Comparison of ENCODE assay signal across 21 cellular contexts in genomic region chr6:113376847-113377165, GRCh38.
"Had no signal": no experiment of that assay in that cellular context is flagged by ENCODE, and none has a peak within 500 bp of the region (broad histone marks: within the 10 kb centered on the region; RNA-seq: fewer than 3 reads in every experiment).

No MANE protein-coding gene starts in this region.

- H3K4me1 Mint-ChIP-seq: activated CD4-positive, alpha-beta T cell treated with anti-CD3 and anti-CD28 coated beads, Interleukin-2, amount 10 ng/mL, durations not matched to agents 24 days and 14 days; activated naive CD8-positive, alpha-beta T cell treated with anti-CD3 and anti-CD28 coated beads, Interleukin-2, amount 10 ng/mL, durations not matched to agents 7 days and 5 days; activated T-helper 17 cell treated with anti-CD3 and anti-CD28 coated beads, Interleukin-2, amount 50 U/mL, for 72 hours; natural killer cell; stimulated activated naive CD8-positive, alpha-beta T cell treated with anti-CD3 and anti-CD28 coated beads, Interleukin-15, amount 100 ng/mL, for 72 hours had no signal

- H3K9me3 ChIP-seq: gastroesophageal sphincter, heart right ventricle, left ventricle myocardium inferior, suprapubic skin, transverse colon, uterus had no signal

- H3K27ac ChIP-seq: coronary artery, gastroesophageal sphincter, heart right ventricle, left ventricle myocardium inferior, suprapubic skin, transverse colon, uterus had no signal

- H3K36me3 Mint-ChIP-seq: activated naive CD8-positive, alpha-beta T cell treated with anti-CD3 and anti-CD28 coated beads, Interleukin-2, amount 10 ng/mL, durations not matched to agents 7 days and 5 days; brain; memory B cell; natural killer cell had no signal

- H3K27me3 ChIP-seq: gastroesophageal sphincter, heart right ventricle, suprapubic skin, transverse colon, uterus had no signal

- H3K36me3 ChIP-seq: gastroesophageal sphincter, heart right ventricle, left ventricle myocardium inferior, suprapubic skin, transverse colon, uterus had no signal

- H3K4me3 ChIP-seq: coronary artery, gastroesophageal sphincter, heart right ventricle, left ventricle myocardium inferior, suprapubic skin, transverse colon, uterus had no signal

- H3K27me3 Mint-ChIP-seq: activated CD4-positive, alpha-beta T cell treated with anti-CD3 and anti-CD28 coated beads, Interleukin-2, amount 10 ng/mL, durations not matched to agents 24 days and 14 days; activated CD8-positive, alpha-beta T cell treated with anti-CD3 and anti-CD28 coated beads for 36 hours; activated naive CD8-positive, alpha-beta T cell treated with anti-CD3 and anti-CD28 coated beads, Interleukin-2, amount 10 ng/mL, durations not matched to agents 7 days and 5 days; activated T-helper 17 cell treated with anti-CD3 and anti-CD28 coated beads, Interleukin-2, amount 50 U/mL, for 72 hours had no signal

- DNase-seq: activated CD4-positive, alpha-beta T cell treated with anti-CD3 and anti-CD28 coated beads, Interleukin-2, amount 10 ng/mL, durations not matched to agents 24 days and 14 days; activated CD8-positive, alpha-beta T cell treated with anti-CD3 and anti-CD28 coated beads for 36 hours; activated naive CD4-positive, alpha-beta T cell treated with Interleukin-2 at 50 U/mL for 16 hours; activated naive CD8-positive, alpha-beta T cell treated with anti-CD3 and anti-CD28 coated beads, Interleukin-2, amount 10 ng/mL, durations not matched to agents 7 days and 5 days; activated T-cell treated with anti-CD3 and anti-CD28 coated beads, Interleukin-2, amount 50 U/mL, for 1 hour; central memory CD4-positive, alpha-beta T cell; erythroblast; heart right ventricle; left ventricle myocardium inferior; natural killer cell; posterior cingulate gyrus; stimulated activated naive CD8-positive, alpha-beta T cell treated with anti-CD3 and anti-CD28 coated beads, Interleukin-15, amount 100 ng/mL, for 72 hours; T-helper 9 cell; transverse colon; uterus had no signal

- H3K9me3 Mint-ChIP-seq: activated CD4-positive, alpha-beta T cell treated with anti-CD3 and anti-CD28 coated beads, Interleukin-2, amount 10 ng/mL, durations not matched to agents 24 days and 14 days; activated CD8-positive, alpha-beta T cell treated with anti-CD3 and anti-CD28 coated beads for 36 hours; activated naive CD8-positive, alpha-beta T cell treated with anti-CD3 and anti-CD28 coated beads, Interleukin-2, amount 10 ng/mL, durations not matched to agents 7 days and 5 days; activated T-helper 17 cell treated with anti-CD3 and anti-CD28 coated beads, Interleukin-2, amount 50 U/mL, for 72 hours; brain; memory B cell; natural killer cell; stimulated activated naive CD8-positive, alpha-beta T cell treated with anti-CD3 and anti-CD28 coated beads, Interleukin-15, amount 100 ng/mL, for 72 hours had no signal

- H3K4me3 Mint-ChIP-seq: activated CD4-positive, alpha-beta T cell treated with anti-CD3 and anti-CD28 coated beads, Interleukin-2, amount 10 ng/mL, durations not matched to agents 24 days and 14 days; activated CD8-positive, alpha-beta T cell treated with anti-CD3 and anti-CD28 coated beads for 36 hours; activated naive CD8-positive, alpha-beta T cell treated with anti-CD3 and anti-CD28 coated beads, Interleukin-2, amount 10 ng/mL, durations not matched to agents 7 days and 5 days; activated T-helper 17 cell treated with anti-CD3 and anti-CD28 coated beads, Interleukin-2, amount 50 U/mL, for 72 hours; brain; memory B cell; natural killer cell; stimulated activated naive CD8-positive, alpha-beta T cell treated with anti-CD3 and anti-CD28 coated beads, Interleukin-15, amount 100 ng/mL, for 72 hours had no signal

- H3K4me1 ChIP-seq: left ventricle myocardium inferior, suprapubic skin, transverse colon, uterus had no signal

- H3K27ac Mint-ChIP-seq: activated CD4-positive, alpha-beta T cell treated with anti-CD3 and anti-CD28 coated beads, Interleukin-2, amount 10 ng/mL, durations not matched to agents 24 days and 14 days; activated CD8-positive, alpha-beta T cell treated with anti-CD3 and anti-CD28 coated beads for 36 hours; activated naive CD8-positive, alpha-beta T cell treated with anti-CD3 and anti-CD28 coated beads, Interleukin-2, amount 10 ng/mL, durations not matched to agents 7 days and 5 days; activated T-helper 17 cell treated with anti-CD3 and anti-CD28 coated beads, Interleukin-2, amount 50 U/mL, for 72 hours; memory B cell; natural killer cell; stimulated activated naive CD8-positive, alpha-beta T cell treated with anti-CD3 and anti-CD28 coated beads, Interleukin-15, amount 100 ng/mL, for 72 hours had no signal
